ENCODE assay signal across 1 cellular context in genomic region chr6:41963371-41963770, GRCh38.
TF ChIP-seq lines count a peak whose summit lies in the region.

No MANE protein-coding gene starts in this region.

TF ChIP-seq in A549, 52 proteins besides CTCF, POLR2A, EP300 and RAD21 (continued from another document):
- TF ChIP-seq FOSB (CRISPR knock-in tag; IDR thresholded peaks at IDR 0.05) (no peak), ZSCAN20 (CRISPR knock-in tag; IDR thresholded peaks at IDR 0.05) (no peak)
